ENCODE assay signal across 8 cellular contexts in the genomic region with DNA sequence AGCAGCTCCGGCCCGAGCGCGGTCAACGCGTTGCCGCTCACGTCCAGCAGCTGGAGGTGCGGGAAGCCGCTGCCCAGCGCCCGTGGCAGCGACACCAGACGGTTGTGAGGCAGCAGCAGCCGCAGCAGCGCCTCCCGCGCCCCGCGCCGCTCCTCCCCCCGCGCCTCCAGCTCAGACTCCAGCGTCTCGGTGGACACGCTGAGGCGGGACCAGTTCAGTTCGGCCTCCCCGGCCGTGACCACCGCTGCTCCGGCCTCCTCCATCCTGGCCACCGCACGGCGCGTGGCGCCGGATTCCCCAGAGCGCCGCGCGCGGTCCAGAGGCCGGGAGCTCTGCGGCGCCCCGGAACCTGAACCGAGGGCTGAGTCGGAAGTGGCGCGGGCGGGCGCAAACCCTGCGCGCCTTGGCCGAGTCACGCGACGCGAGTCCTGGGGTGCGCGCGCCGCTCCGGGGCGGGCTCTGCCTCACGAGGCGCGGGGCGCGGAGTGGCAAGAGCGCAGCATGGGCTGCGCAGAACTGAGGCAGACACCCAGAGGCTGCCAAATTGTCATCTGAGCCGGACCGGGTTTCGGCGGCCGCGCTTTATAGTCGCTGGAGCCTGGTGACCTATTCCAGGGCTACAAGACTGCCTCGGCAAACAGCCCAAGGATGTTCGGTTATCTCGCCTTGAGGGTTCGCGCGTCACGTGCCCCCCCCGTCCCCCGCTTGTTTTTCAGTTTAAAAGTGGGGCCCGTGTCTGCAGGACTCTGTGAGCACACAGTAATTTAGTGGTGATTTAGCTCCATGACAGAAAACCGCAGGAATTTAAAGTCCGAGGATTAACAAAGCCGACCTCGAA. TPM values are rescaled to one million over a fixed set of nuclear protein-coding genes. Genes with fewer than 3 reads are reported as not detected.
A peak's percentile ranks its signal among the peaks of the same experiment; 100 is the strongest.
DNase-seq lines count a peak whose midpoint lies in the region; ATAC-seq and TF ChIP-seq lines count a peak whose summit lies in the region.

TSS of gene LRRC58 (minus strand) at position 374 of the 838 bp plus-strand sequence. CDS start at position 263, 111 bp downstream.

- no peaks in the 10 kb centered on the region for H3K9me3 ChIP-seq in left ventricle myocardium inferior (replicated peaks)
- no peaks in the 10 kb centered on the region for H3K9me3 ChIP-seq in psoas muscle

- ATAC-seq in GM18498 (IDR thresholded peaks at IDR 0.05; ENCODE audit: unreplicated experiment), result peak; percentile 91
- ATAC-seq in HG02885 (IDR thresholded peaks at IDR 0.05; ENCODE audit: poor library complexity, unreplicated experiment), result peak; percentile 87
- ATAC-seq in psoas muscle, result peak; percentile 96 to 98 (median 96)

- H3K4me3 ChIP-seq in left ventricle myocardium inferior (peak within 1 kb of the TSS; percentile 94), psoas muscle (peak within 1 kb of the TSS; percentile 89), urinary bladder (ENCODE audit: low read depth, low read length) (peak within 1 kb of the TSS; percentile 85)

- peak; percentile 43 for TF ChIP-seq CTCF in left ventricle myocardium inferior (IDR thresholded peaks at IDR 0.05; ENCODE audit: borderline replicate concordance)
- peak; percentile 24 for TF ChIP-seq CTCF in psoas muscle (IDR thresholded peaks at IDR 0.05)

- intact Hi-C loops in T-helper 1 cell treated with Interleukin-12 subunit alpha and Interleukin-12 subunit beta and Interleukin-4 antibody, amounts not matched to agents 30 ng/mL and 1 ng/mL, for 36 hours (cut with micrococcal nuclease), result loop anchor here (1.0 to 10.0 kb wide), 16 partner anchors 68 to 1486 kb away; partner anchors contain the start of genes ARHGAP31, CFAP91, COX17 and EAF2
- intact Hi-C loops in left ventricle myocardium inferior (cut with micrococcal nuclease) (no loop called here), psoas muscle (cut with DNase I) (loop anchor here (5.0 kb wide), 2 partner anchors 68 to 457 kb away; no protein-coding TSS in a partner anchor)

- peak within 1 kb of the TSS; percentile 94 for H3K27ac ChIP-seq in left ventricle myocardium inferior (replicated peaks)
- peak within 1 kb of the TSS; percentile 94 for H3K27ac ChIP-seq in psoas muscle
- peak within 1 kb of the TSS; percentile 95 for H3K27ac ChIP-seq in urinary bladder (ENCODE audit: low read depth)

- H3K4me1 ChIP-seq in left ventricle myocardium inferior (peaks cover 60% of the 10 kb centered on the region), psoas muscle (peaks cover 16% of the 10 kb centered on the region), urinary bladder (ENCODE audit: insufficient read depth) (no peaks in the 10 kb centered on the region)

- 0% methylated on average over 78 to 94 of the region's 94 CpGs for WGBS in psoas muscle, 3 donors
- WGBS in urinary bladder, result under 1% methylated on average over 94 of the region's 94 CpGs

- H3K36me3 ChIP-seq in left ventricle myocardium inferior, result no peaks in the 10 kb centered on the region
- no peaks in the 10 kb centered on the region for H3K36me3 ChIP-seq in psoas muscle (ENCODE audit: insufficient read depth in 1 of 2, low read depth in 1 of 2)
- H3K36me3 ChIP-seq in urinary bladder (ENCODE audit: insufficient read depth), result no peaks in the 10 kb centered on the region

- H3K27me3 ChIP-seq in left ventricle myocardium inferior (ENCODE audit: low read depth), result no peaks in the 10 kb centered on the region
- no peaks in the 10 kb centered on the region for H3K27me3 ChIP-seq in psoas muscle (ENCODE audit: insufficient read depth in 3 of 3, low read length in 2 of 3)

- DNase-seq in NCI-H146 treated with DMSO at 0.1 percent for 48 hours (lab: John Stamatoyannopoulos, UW; ENCODE audit: unreplicated experiment) (peak; percentile 87), amniotic stem cell (lab: John Stamatoyannopoulos, UW) (peak; percentile 77), left ventricle myocardium inferior (peak; percentile 91), psoas muscle (peak; percentile 95 to 96)

RNA-seq across cellular contexts. Expression of gene LRRC58, which starts in this region (rescaled TPM):
- 22.8 and 23.4 TPM in 2 replicates for total RNA-seq in T-helper 1 cell treated with Interleukin-12 subunit alpha and Interleukin-12 subunit beta and Interleukin-4 antibody, amounts not matched to agents 30 ng/mL and 1 ng/mL, for 36 hours
- total RNA-seq in left ventricle myocardium inferior (8.2 TPM), psoas muscle (1 to 10 TPM; 5.7 to 8.4 (median 6.9) TPM), urinary bladder (55.0 TPM)
- polyA plus RNA-seq in psoas muscle (10 to 100 TPM in 1 of 3 donors, 1 to 10 TPM in 2; 3.4 to 13.2 (median 6.8) TPM), urinary bladder (13.5 TPM)

Comparison
In these comparisons a context has a peak if more than half of its experiments do, and no peak if none do; other contexts are left out.
1. Peak in every context shown above with its lines: DNase-seq, ATAC-seq, H3K4me3 ChIP-seq and H3K27ac ChIP-seq.